ENCODE assay signal across 27 cellular contexts in genomic region chr18:48238206-48238605, GRCh38.
DNase-seq lines count a peak whose midpoint lies in the region; ATAC-seq and TF ChIP-seq lines count a peak whose summit lies in the region.
"Had no signal": no experiment of that assay in that cellular context is flagged by ENCODE, and none has a peak within 500 bp of the region (broad histone marks: within the 10 kb centered on the region; RNA-seq: fewer than 3 reads in every experiment).

No MANE protein-coding gene starts in this region.

- no peak for ATAC-seq in activated T-helper 17 cell treated with anti-CD3 and anti-CD28 coated beads, Interleukin-2, amount 50 U/mL, for 72 hours (replicated peaks)
- no peak for ATAC-seq in GM21576 (IDR thresholded peaks at IDR 0.05; ENCODE audit: unreplicated experiment)

- no peak overlapping the region for H3K27ac ChIP-seq in Karpas-422 (ENCODE audit: low read length)
- H3K27ac ChIP-seq: BLaER1, GM23248, Peyer's patch, transverse colon, WERI-Rb-1 had no signal

- H3K9me2 ChIP-seq in Karpas-422 (replicated peaks; ENCODE audit: insufficient read depth, low read length) = no peaks in the 10 kb centered on the region

- no peaks in the 10 kb centered on the region for H4K20me1 ChIP-seq in Karpas-422 (ENCODE audit: insufficient read depth, low read depth, low read length)
- H4K20me1 ChIP-seq: BLaER1 had no signal

- no peak overlapping the region for H3K4me2 ChIP-seq in Karpas-422 (ENCODE audit: low read depth, low read length, poor library complexity, severe bottlenecking)

- no peak overlapping the region for H3K4me3 ChIP-seq in Karpas-422 (ENCODE audit: low read length)
- no peak overlapping the region for H3K4me3 ChIP-seq in fibroblast of mammary gland (ENCODE audit: control insufficient read depth, low read depth, low read length)
- H3K4me3 ChIP-seq: BLaER1, GM23248, lung, Peyer's patch, transverse colon had no signal

- DNase-seq in A172 (ENCODE audit: low spot score) = peak; percentile 18
- DNase-seq in Karpas-422 = no peak
- peak; percentile 18 for DNase-seq in fibroblast of mammary gland (ENCODE audit: low read depth)
- no peak for DNase-seq in anterior cingulate cortex (lab: John Stamatoyannopoulos, UW)
- no peak for DNase-seq in NCI-H510A (lab: John Stamatoyannopoulos, UW)
- no peak for DNase-seq in HuH-7.5 (ENCODE audit: low spot score)
- DNase-seq: activated CD4-positive, alpha-beta T cell treated with anti-CD3 and anti-CD28 coated beads, Interleukin-2, amount 50 U/mL, for 4 hours; activated gamma-delta T cell treated with Interleukin-2 at 50 U/mL for 16 hours; amniotic stem cell; Caco-2; cerebellar nuclear complex; effector CD4-positive, alpha-beta T cell; GM23248; NCI-H1105 treated with DMSO at 0.1 percent for 48 hours; NCI-H2081 treated with DMSO at 0.1 percent for 48 hours; NCI-H446 treated with DMSO at 0.1 percent for 48 hours; NK-92 treated with Interleukin-12 subunit alpha and Interleukin-12 subunit beta, amount 100 ng/mL, for 24 hours; Peyer's patch; small intestine; stimulated activated CD4-positive, alpha-beta T cell treated with anti-CD3 and anti-CD28 coated beads, Interleukin-4, amount 100 ng/mL, for 1 hour; transverse colon; WERI-Rb-1 had no signal

- H3K9ac ChIP-seq in Karpas-422 (ENCODE audit: low read length) = no peak overlapping the region
- H3K9ac ChIP-seq: BLaER1, GM23248 had no signal

- peaks cover 6% of the 10 kb centered on the region for H3K4me1 Mint-ChIP-seq in activated T-helper 17 cell treated with anti-CD3 and anti-CD28 coated beads, Interleukin-2, amount 50 U/mL, for 72 hours

- H3K36me3 ChIP-seq in Karpas-422 (ENCODE audit: insufficient read depth, low read length) = no peaks in the 10 kb centered on the region
- H3K36me3 ChIP-seq: BLaER1, Peyer's patch, transverse colon, WERI-Rb-1 had no signal

- peak overlapping the region; percentile 24 for H3K4me3 Mint-ChIP-seq in activated T-helper 17 cell treated with anti-CD3 and anti-CD28 coated beads, Interleukin-2, amount 50 U/mL, for 72 hours
- H3K4me3 Mint-ChIP-seq: T-helper 2 cell treated with Interferon-gamma antibody and Interleukin-4, amounts not matched to agents 5 μg/mL and 100 μg/mL, for 36 hours had no signal

- H3K27me3 ChIP-seq in Karpas-422 (ENCODE audit: low read length) = no peaks in the 10 kb centered on the region
- H3K27me3 ChIP-seq: BLaER1, Peyer's patch, transverse colon had no signal

- no peak for TF ChIP-seq CTCF in fibroblast of mammary gland (conservative IDR thresholded peaks at IDR 0.05; ENCODE audit: control insufficient read depth, insufficient read depth, low read depth, low read length)

- H3K4me1 ChIP-seq in Karpas-422 (ENCODE audit: low read length) = no peaks in the 10 kb centered on the region
- H3K4me1 ChIP-seq: Caco-2, Peyer's patch, transverse colon had no signal

- H3K9me3 ChIP-seq in Karpas-422 (ENCODE audit: low read length) = no peaks in the 10 kb centered on the region
- H3K9me3 ChIP-seq: Caco-2, transverse colon had no signal

- no peak overlapping the region for H3K27ac Mint-ChIP-seq in activated T-helper 17 cell treated with anti-CD3 and anti-CD28 coated beads, Interleukin-2, amount 50 U/mL, for 72 hours
- H3K27ac Mint-ChIP-seq: T-helper 2 cell treated with Interferon-gamma antibody and Interleukin-4, amounts not matched to agents 5 μg/mL and 100 μg/mL, for 36 hours had no signal

- H3K36me3 Mint-ChIP-seq in activated T-helper 17 cell treated with anti-CD3 and anti-CD28 coated beads, Interleukin-2, amount 50 U/mL, for 72 hours (ENCODE audit: low read depth) = no peaks in the 10 kb centered on the region

- 0 out of 2 replicates have a peak overlapping the region, but pooled peaks have one; percentile 10 for H2AFZ ChIP-seq in Karpas-422 (ENCODE audit: low read length)
- H2AFZ ChIP-seq: GM23248 had no signal

- peaks cover 12% of the 10 kb centered on the region for H3K9me3 Mint-ChIP-seq in activated T-helper 17 cell treated with anti-CD3 and anti-CD28 coated beads, Interleukin-2, amount 50 U/mL, for 72 hours

- H3K79me2 ChIP-seq in Karpas-422 (ENCODE audit: low read length) = no peaks in the 10 kb centered on the region

- peaks cover 32% of the 10 kb centered on the region for H3K27me3 Mint-ChIP-seq in activated T-helper 17 cell treated with anti-CD3 and anti-CD28 coated beads, Interleukin-2, amount 50 U/mL, for 72 hours

Comparison
In these comparisons a context has a peak if more than half of its experiments do, and no peak if none do; other contexts are left out.
1. DNase-seq: peak in A172 (single experiment) and fibroblast of mammary gland (single experiment); none in Karpas-422 (single experiment), anterior cingulate cortex (0 of 58), NCI-H510A (single experiment) and HuH-7.5 (single experiment).